ENCODE assay signal across 1 cellular context in the genomic region with DNA sequence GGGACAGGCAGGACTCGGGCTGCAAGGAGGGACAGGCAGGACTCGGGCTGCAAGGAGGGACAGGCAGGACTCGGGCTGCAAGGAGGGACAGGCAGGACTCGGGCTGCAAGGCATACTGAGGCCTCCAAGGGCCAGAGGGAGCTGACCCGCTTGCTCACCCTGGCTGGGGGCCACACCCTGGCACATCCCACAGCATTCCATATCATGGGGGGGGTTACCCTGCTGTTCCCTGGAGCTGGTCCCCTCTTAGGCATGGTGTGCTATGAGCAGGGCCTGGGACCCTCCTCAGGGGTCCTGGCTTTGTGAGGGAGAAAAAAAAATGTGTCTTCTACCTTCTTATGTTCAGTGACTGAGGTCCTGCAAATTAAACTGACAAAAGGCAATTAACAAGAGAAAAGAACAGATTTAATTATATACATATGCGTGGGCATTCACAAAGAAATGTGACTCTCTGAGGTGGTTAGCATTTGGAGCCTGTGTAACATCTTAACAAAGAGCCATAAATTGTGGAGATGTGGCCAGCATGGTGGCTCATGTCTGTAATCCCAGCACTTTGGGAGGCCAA.
A peak's percentile ranks its signal among the peaks of the same experiment; 100 is the strongest.
TF ChIP-seq lines count a peak whose summit lies in the region.

No MANE protein-coding gene starts in this region.

TF ChIP-seq in H1, 55 proteins besides CTCF, POLR2A, EP300 and RAD21:
- TF ChIP-seq E2F6 (IDR thresholded peaks at IDR 0.05) (peak; percentile 53; the same call in 1 of the 2 replicates), NANOG (IDR thresholded peaks at IDR 0.05; ENCODE audit: insufficient read depth, low read depth, low read length, poor library complexity, severe bottlenecking) (peak; percentile 56), POU5F1 (IDR thresholded peaks at IDR 0.05; ENCODE audit: low read depth, low read length) (peak; percentile 49; the same call in 1 of the 2 replicates), HDAC6 (IDR thresholded peaks at IDR 0.05; ENCODE audit: low read depth, low read length) (no peak)
